8 cellular contexts compared by ENCODE assay signal in genomic region chr3:9396301-9396631, GRCh38.
DNase-seq lines count a peak whose midpoint lies in the region; ATAC-seq, FAIRE-seq and TF ChIP-seq lines count a peak whose summit lies in the region.

No MANE protein-coding gene starts in this region.

- peak overlapping the region; percentile 90 for H3K4me3 ChIP-seq in fibroblast of pulmonary artery (replicated peaks; ENCODE audit: low read depth, low read length)
- H3K4me3 ChIP-seq in neuron (ENCODE audit: low read length) = peak overlapping the region; percentile 70

- H3K4me1 ChIP-seq in neuron (ENCODE audit: insufficient read depth, low read length) = peaks cover 45% of the 10 kb centered on the region

- no peaks in the 10 kb centered on the region for H3K9me3 ChIP-seq in neuron (ENCODE audit: low read length)

- H2AFZ ChIP-seq in neuron (ENCODE audit: low read depth, low read length) = no peak overlapping the region

- peak; percentile 46 for FAIRE-seq in urothelium cell line (lab: Jason Lieb, UNC)

- ATAC-seq in GM19351 (IDR thresholded peaks at IDR 0.05; ENCODE audit: unreplicated experiment) (peak; percentile 33), HG03442 (IDR thresholded peaks at IDR 0.05; ENCODE audit: unreplicated experiment) (peak; percentile 21)

- DNase-seq in COLO829 (ENCODE audit: low spot score) (peak; percentile 53), NCI-H748 treated with DMSO at 0.1 percent for 48 hours (lab: John Stamatoyannopoulos, UW) (peak; percentile 84), activated T-cell treated with anti-CD3 and anti-CD28 coated beads for 4 hours (peak; percentile 59), fibroblast of pulmonary artery (ENCODE audit: low read depth) (peak; percentile 97), urothelium cell line (ENCODE audit: low spot score) (peak; percentile 87)

- no peak for TF ChIP-seq CTCF in fibroblast of pulmonary artery (IDR thresholded peaks at IDR 0.05; ENCODE audit: low read length, missing control alignments)

- peaks cover 44% of the 10 kb centered on the region for H3K36me3 ChIP-seq in neuron (ENCODE audit: insufficient read depth, low read length)

- no peaks in the 10 kb centered on the region for H3K27me3 ChIP-seq in neuron (ENCODE audit: insufficient read depth, low read length)

Comparison
In these comparisons a context has a peak if more than half of its experiments do, and no peak if none do; other contexts are left out.
1. Peak in every context shown above with its lines: DNase-seq, ATAC-seq and H3K4me3 ChIP-seq.